Comparison of ENCODE assay signal across 32 cellular contexts in the genomic region with DNA sequence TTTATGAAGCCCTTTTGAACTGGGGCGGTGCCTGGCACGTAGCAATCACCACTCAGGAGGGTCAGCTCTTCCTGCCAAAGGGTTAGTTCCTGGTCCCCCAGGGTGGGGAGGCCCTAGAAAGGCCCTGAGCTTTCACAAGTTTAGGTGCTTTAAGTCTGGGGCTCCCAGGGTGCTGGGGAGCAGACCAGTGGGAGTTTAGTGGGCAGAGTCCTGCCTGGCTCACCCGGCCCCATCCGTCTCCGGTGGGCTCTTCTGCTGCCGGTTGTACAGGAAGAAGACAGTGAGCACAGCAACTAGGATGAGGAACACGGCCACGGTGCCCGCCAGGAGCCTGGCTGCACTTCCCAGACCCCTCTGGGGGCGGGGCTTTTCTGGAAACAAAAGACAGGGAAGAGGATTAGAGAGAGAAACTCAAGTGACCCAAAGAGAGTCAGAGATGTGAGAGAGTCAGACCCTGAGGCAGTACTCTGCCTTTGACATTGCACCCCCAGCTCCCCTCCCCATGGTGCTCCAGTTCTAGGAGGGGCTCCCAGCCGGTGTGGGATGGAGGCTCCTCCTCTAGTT.
"Had no signal": no experiment of that assay in that cellular context is flagged by ENCODE, and none has a peak within 500 bp of the region (broad histone marks: within the 10 kb centered on the region; RNA-seq: fewer than 3 reads in every experiment).

No MANE protein-coding gene starts in this region.

- H3K36me3 ChIP-seq: esophagus squamous epithelium, heart right ventricle, left lung, ovary, sigmoid colon, transverse colon, upper lobe of right lung, uterus had no signal

- H3K4me1 Mint-ChIP-seq: mesothelial cell of epicardium; naive B cell; stimulated activated naive B cell treated with anti-CD40 and anti-IgM and Interleukin-4, amounts not matched to agents 10 μg/mL and 1 μg/mL and 100 μg/mL, for 72 hours had no signal

- H3K9me3 ChIP-seq: esophagus squamous epithelium, heart right ventricle, left lung, mucosa of descending colon, ovary, psoas muscle, sigmoid colon, transverse colon, upper lobe of right lung, uterus had no signal

- ATAC-seq: effector memory CD8-positive, alpha-beta T cell; heart right ventricle; left cardiac atrium; left lung; mucosa of descending colon; natural killer cell treated with Interleukin-12 subunit alpha and Interleukin-12 subunit beta and Interleukin-15 and Interleukin-18, amount 100 ng/mL, for 72 hours; psoas muscle; right cardiac atrium; stimulated activated naive B cell treated with anti-CD40 and anti-IgM and Interleukin-4, amounts not matched to agents 10 μg/mL and 1 μg/mL and 100 μg/mL, for 72 hours; upper lobe of right lung had no signal

- H3K27me3 ChIP-seq: ovary, transverse colon, upper lobe of right lung, uterus had no signal

- H3K4me1 ChIP-seq: heart right ventricle, left lung, psoas muscle, sigmoid colon, transverse colon, upper lobe of right lung, uterus had no signal

- H3K4me3 ChIP-seq: coronary artery, esophagus squamous epithelium, heart right ventricle, left lung, mucosa of descending colon, ovary, psoas muscle, sigmoid colon, transverse colon, upper lobe of right lung, uterus had no signal

- H3K27ac ChIP-seq: coronary artery, esophagus squamous epithelium, heart right ventricle, left lung, ovary, psoas muscle, sigmoid colon, transverse colon, upper lobe of right lung, uterus had no signal

- DNase-seq: dermis blood vessel endothelial cell; effector memory CD8-positive, alpha-beta T cell; erythroblast; esophagus squamous epithelium; foreskin melanocyte; glutamatergic neuron; heart right ventricle; hippocampal formation; left cardiac atrium; mesenchymal stem cell; mucosa of descending colon; naive B cell; nucleus accumbens; ovary; posterior cingulate gyrus; psoas muscle; right cardiac atrium; sigmoid colon; stimulated activated CD4-positive, alpha-beta T cell treated with anti-CD3 and anti-CD28 coated beads, Interleukin-15, amount 100 ng/mL, for 24 hours; stimulated activated CD4-positive, alpha-beta T cell treated with anti-CD3 and anti-CD28 coated beads, Interleukin-2, amount 100 ng/mL, for 48 hours; stimulated activated naive B cell treated with anti-CD40 and anti-IgM and Interleukin-4, amounts not matched to agents 10 μg/mL and 1 μg/mL and 100 μg/mL, for 72 hours; transverse colon; upper lobe of right lung; uterus had no signal

- H3K36me3 Mint-ChIP-seq: mesothelial cell of epicardium; naive B cell; natural killer cell treated with Interleukin-12 subunit alpha and Interleukin-12 subunit beta and Interleukin-15 and Interleukin-18, amount 100 ng/mL, for 72 hours; stimulated activated naive B cell treated with anti-CD40 and anti-IgM and Interleukin-4, amounts not matched to agents 10 μg/mL and 1 μg/mL and 100 μg/mL, for 72 hours had no signal

- H3K9me3 Mint-ChIP-seq: effector memory CD8-positive, alpha-beta T cell; mesothelial cell of epicardium; naive B cell; natural killer cell treated with Interleukin-12 subunit alpha and Interleukin-12 subunit beta and Interleukin-15 and Interleukin-18, amount 100 ng/mL, for 72 hours; neural crest cell; stimulated activated naive B cell treated with anti-CD40 and anti-IgM and Interleukin-4, amounts not matched to agents 10 μg/mL and 1 μg/mL and 100 μg/mL, for 72 hours; stimulated activated naive CD8-positive, alpha-beta T cell treated with anti-CD3 and anti-CD28 coated beads, Interleukin-15, Interleukin-2, amounts not matched to agents 100 ng/mL and 50 ng/mL, for 24 hours had no signal

- H3K4me3 Mint-ChIP-seq: effector memory CD8-positive, alpha-beta T cell; mesothelial cell of epicardium; naive B cell; natural killer cell treated with Interleukin-12 subunit alpha and Interleukin-12 subunit beta and Interleukin-15 and Interleukin-18, amount 100 ng/mL, for 72 hours; neural crest cell; stimulated activated naive B cell treated with anti-CD40 and anti-IgM and Interleukin-4, amounts not matched to agents 10 μg/mL and 1 μg/mL and 100 μg/mL, for 72 hours; stimulated activated naive CD8-positive, alpha-beta T cell treated with anti-CD3 and anti-CD28 coated beads, Interleukin-15, Interleukin-2, amounts not matched to agents 100 ng/mL and 50 ng/mL, for 24 hours had no signal

- H3K27ac Mint-ChIP-seq: effector memory CD8-positive, alpha-beta T cell; mesothelial cell of epicardium; naive B cell; natural killer cell treated with Interleukin-12 subunit alpha and Interleukin-12 subunit beta and Interleukin-15 and Interleukin-18, amount 100 ng/mL, for 72 hours; stimulated activated naive B cell treated with anti-CD40 and anti-IgM and Interleukin-4, amounts not matched to agents 10 μg/mL and 1 μg/mL and 100 μg/mL, for 72 hours; stimulated activated naive CD8-positive, alpha-beta T cell treated with anti-CD3 and anti-CD28 coated beads, Interleukin-15, Interleukin-2, amounts not matched to agents 100 ng/mL and 50 ng/mL, for 24 hours had no signal

- FAIRE-seq: endometrium, islet of Langerhans had no signal
